In the genomic region with DNA sequence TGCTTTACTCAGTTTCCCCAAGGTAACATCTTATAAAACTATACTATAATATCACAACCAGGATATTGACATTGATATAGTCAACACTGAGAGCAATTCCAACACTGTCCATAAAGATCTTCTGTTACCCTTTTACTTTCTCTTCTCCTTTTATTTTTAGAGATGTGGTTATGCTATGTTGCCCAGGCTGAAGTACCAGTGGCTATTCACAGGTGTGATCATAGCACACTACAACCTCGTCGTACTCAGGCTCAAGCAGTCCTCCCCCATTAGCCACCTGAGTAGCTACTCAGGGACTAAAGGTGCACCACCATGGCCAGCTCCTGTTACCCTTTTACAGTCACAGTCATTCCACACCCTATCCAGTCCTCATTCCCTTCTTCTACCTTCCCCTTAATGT, we compare ENCODE assay signal across 18 cellular contexts.
A peak's percentile ranks its signal among the peaks of the same experiment; 100 is the strongest.
DNase-seq lines count a peak whose midpoint lies in the region; ATAC-seq and TF ChIP-seq lines count a peak whose summit lies in the region.
"Had no signal": no experiment of that assay in that cellular context is flagged by ENCODE, and none has a peak within 500 bp of the region (broad histone marks: within the 10 kb centered on the region; RNA-seq: fewer than 3 reads in every experiment).

No MANE protein-coding gene starts in this region.

- peaks cover 6% of the 10 kb centered on the region for H3K4me1 Mint-ChIP-seq in nephron progenitor cell

- no peak for TF ChIP-seq POLR2A in transverse colon (IDR thresholded peaks at IDR 0.05)

- in situ Hi-C loops in transverse colon (cut with MboI; ENCODE audit: low pct_ligation_motif_present in 1 of 4, low pct_unique_long_range_greater_than_20kb in 1 of 4, low sequenced_read_pairs in 3 of 4), result no loop called here

- H3K36me3 Mint-ChIP-seq in nephron progenitor cell (ENCODE audit: low read depth), result peaks cover 12% of the 10 kb centered on the region

- H3K9me3 ChIP-seq in MG63, result no peaks in the 10 kb centered on the region
- H3K9me3 ChIP-seq in transverse colon, result no peaks in the 10 kb centered on the region
- H3K9me3 ChIP-seq: ascending aorta, esophagus muscularis mucosa had no signal

- H3K4me1 ChIP-seq in transverse colon, result no peaks in the 10 kb centered on the region
- H3K4me1 ChIP-seq: ascending aorta, esophagus muscularis mucosa, spleen had no signal

- TF ChIP-seq EP300 in transverse colon (IDR thresholded peaks at IDR 0.05; ENCODE audit: low read depth), result no peak

- no peaks in the 10 kb centered on the region for H3K36me3 ChIP-seq in MG63
- no peaks in the 10 kb centered on the region for H3K36me3 ChIP-seq in transverse colon

- WGBS in transverse colon (ENCODE audit: low coverage in 1 of 2), 2 donors, result 64 to 74% methylated on average over 2 of the region's 2 CpGs

- H3K4me3 ChIP-seq in MG63 (no peak overlapping the region), transverse colon (no peak overlapping the region)
- H3K4me3 ChIP-seq: ascending aorta, esophagus muscularis mucosa, hepatocyte, spleen had no signal

- ATAC-seq in GM18498 (IDR thresholded peaks at IDR 0.05; ENCODE audit: unreplicated experiment) (peak; percentile 57), GM19351 (IDR thresholded peaks at IDR 0.05; ENCODE audit: unreplicated experiment) (peak; percentile 81), HG02678 (IDR thresholded peaks at IDR 0.05; ENCODE audit: unreplicated experiment) (peak; percentile 69), HG03565 (IDR thresholded peaks at IDR 0.05; ENCODE audit: unreplicated experiment) (peak; percentile 79)
- ATAC-seq: left cardiac atrium, Right ventricle myocardium inferior had no signal

- TF ChIP-seq CTCF in nephron progenitor cell (IDR thresholded peaks at IDR 0.05), result no peak
- TF ChIP-seq CTCF in transverse colon (IDR thresholded peaks at IDR 0.05), result no peak

- H3K4me3 Mint-ChIP-seq in nephron progenitor cell, result no peak overlapping the region

- no peak overlapping the region for H3K27ac Mint-ChIP-seq in nephron progenitor cell

- intact Hi-C loops in transverse colon (cut with DNase I; ENCODE audit: low total_unique reads), result no loop called here

- DNase-seq in nephron progenitor cell, result no peak
- DNase-seq in 8988T, result no peak
- DNase-seq in MG63, result no peak
- DNase-seq in transverse colon, result no peak
- DNase-seq: ACHN; activated CD4-positive, alpha-beta T cell treated with anti-CD3 and anti-CD28 coated beads, Interleukin-2, amount 50 U/mL, for 4 hours; left cardiac atrium; NCI-H2029; spleen; substantia nigra had no signal

- H3K9me3 Mint-ChIP-seq in nephron progenitor cell, result peaks cover 5% of the 10 kb centered on the region

- H3K27me3 Mint-ChIP-seq in nephron progenitor cell (ENCODE audit: low read depth, poor library complexity), result no peaks in the 10 kb centered on the region

- H3K27me3 ChIP-seq in MG63, result no peaks in the 10 kb centered on the region
- H3K27me3 ChIP-seq in transverse colon, result no peaks in the 10 kb centered on the region
- H3K27me3 ChIP-seq: ascending aorta, esophagus muscularis mucosa, hepatocyte, spleen had no signal

- no peak overlapping the region for H3K27ac ChIP-seq in transverse colon
- H3K27ac ChIP-seq: ascending aorta, esophagus muscularis mucosa, hepatocyte, spleen had no signal
